35 cellular contexts compared by ENCODE assay signal in the genomic region with DNA sequence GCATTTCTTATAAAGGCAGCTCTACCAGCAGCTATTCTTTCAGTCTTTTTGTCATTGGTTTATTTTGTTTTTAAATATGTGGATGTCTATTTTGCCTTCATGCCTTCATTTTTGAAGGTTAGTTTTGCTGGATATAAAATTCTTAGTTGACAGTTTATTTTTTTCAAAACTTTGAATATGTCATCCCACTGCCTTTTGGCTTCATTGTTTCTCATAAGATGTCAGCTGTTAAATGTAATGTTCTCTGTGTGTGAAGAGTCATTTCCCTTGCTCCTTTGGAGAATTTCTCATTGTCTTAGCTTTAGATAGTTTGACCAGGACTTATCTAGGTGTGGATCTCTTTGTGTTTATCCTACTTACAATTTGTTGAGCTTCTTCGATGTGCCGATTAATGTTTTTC.
"Had no signal": no experiment of that assay in that cellular context is flagged by ENCODE, and none has a peak within 500 bp of the region (broad histone marks: within the 10 kb centered on the region; RNA-seq: fewer than 3 reads in every experiment).

No MANE protein-coding gene starts in this region.

- DNase-seq: activated CD4-positive, alpha-beta T cell treated with anti-CD3 and anti-CD28 coated beads for 48 hours; activated CD4-positive, alpha-beta T cell treated with anti-CD3 and anti-CD28 coated beads, Interleukin-2, amount 50 U/mL, for 48 hours; activated CD8-positive, alpha-beta memory T cell treated with anti-CD3 and anti-CD28 coated beads for 24 hours; activated effector memory CD4-positive, alpha-beta T cell treated with anti-CD3 and anti-CD28 coated beads, Interleukin-2, amount 50 U/mL, for 16 hours; activated naive CD4-positive, alpha-beta T cell treated with anti-CD3 and anti-CD28 coated beads for 36 hours; activated naive CD8-positive, alpha-beta T cell treated with anti-CD3 and anti-CD28 coated beads for 36 hours; cerebellar nuclear complex; colonic mucosa; effector memory CD4-positive, alpha-beta T cell; kidney glomerular epithelial cell; left lung; lower lobe of right lung; mesenchymal stem cell; mucosa of descending colon; nephron progenitor cell; pancreas; retina; sigmoid colon; small intestine; stimulated activated CD4-positive, alpha-beta T cell treated with anti-CD3 and anti-CD28 coated beads, Interleukin-4, amount 100 ng/mL, for 4 hours; stimulated activated CD8-positive, alpha-beta memory T cell treated with anti-CD3 and anti-CD28 coated beads, Interleukin-4, amount 100 ng/mL, for 48 hours; stimulated activated naive CD8-positive, alpha-beta T cell treated with anti-CD3 and anti-CD28 coated beads, Interleukin-15, amount 100 ng/mL, for 72 hours; substantia nigra; T-helper 9 cell; uterus had no signal

- H3K27ac Mint-ChIP-seq: activated naive CD4-positive, alpha-beta T cell treated with anti-CD3 and anti-CD28 coated beads for 36 hours; activated naive CD8-positive, alpha-beta T cell treated with anti-CD3 and anti-CD28 coated beads for 36 hours; activated T-helper 1 cell treated with anti-CD3 and anti-CD28 coated beads, Interleukin-12 subunit alpha, Interleukin-12 subunit beta, Interleukin-2, Interleukin-4 antibody, amounts not matched to agents 30 ng/mL and 10 ng/mL and 1 ng/mL, durations not matched to agents 14 hours and 24 hours and 36 hours; brain; nephron progenitor cell; stimulated activated memory B cell treated with anti-CD40 and anti-IgM and Interleukin-4, amounts not matched to agents 10 μg/mL and 1 μg/mL and 100 μg/mL, for 72 hours; stimulated activated naive CD8-positive, alpha-beta T cell treated with anti-CD3 and anti-CD28 coated beads, Interleukin-15, amount 100 ng/mL, for 72 hours; type B pancreatic cell had no signal

- H3K4me3 Mint-ChIP-seq: activated naive CD4-positive, alpha-beta T cell treated with anti-CD3 and anti-CD28 coated beads for 36 hours; activated naive CD8-positive, alpha-beta T cell treated with anti-CD3 and anti-CD28 coated beads for 36 hours; activated T-helper 1 cell treated with anti-CD3 and anti-CD28 coated beads, Interleukin-12 subunit alpha, Interleukin-12 subunit beta, Interleukin-2, Interleukin-4 antibody, amounts not matched to agents 30 ng/mL and 10 ng/mL and 1 ng/mL, durations not matched to agents 14 hours and 24 hours and 36 hours; brain; nephron progenitor cell; stimulated activated memory B cell treated with anti-CD40 and anti-IgM and Interleukin-4, amounts not matched to agents 10 μg/mL and 1 μg/mL and 100 μg/mL, for 72 hours; stimulated activated naive CD8-positive, alpha-beta T cell treated with anti-CD3 and anti-CD28 coated beads, Interleukin-15, amount 100 ng/mL, for 72 hours; type B pancreatic cell had no signal

- ATAC-seq: activated CD4-positive, CD25-positive, alpha-beta regulatory T cell treated with anti-CD3 and anti-CD28 coated beads, Interleukin-2, amount 50 U/mL, for 24 hours; left lung; lower lobe of right lung; mucosa of descending colon; pancreas; stimulated activated memory B cell treated with anti-CD40 and anti-IgM and Interleukin-4, amounts not matched to agents 10 μg/mL and 1 μg/mL and 100 μg/mL, for 72 hours; stimulated activated naive CD8-positive, alpha-beta T cell treated with anti-CD3 and anti-CD28 coated beads, Interleukin-15, amount 100 ng/mL, for 72 hours had no signal

- H3K4me1 Mint-ChIP-seq: activated naive CD8-positive, alpha-beta T cell treated with anti-CD3 and anti-CD28 coated beads for 36 hours; brain; nephron progenitor cell; stimulated activated memory B cell treated with anti-CD40 and anti-IgM and Interleukin-4, amounts not matched to agents 10 μg/mL and 1 μg/mL and 100 μg/mL, for 72 hours; stimulated activated naive CD8-positive, alpha-beta T cell treated with anti-CD3 and anti-CD28 coated beads, Interleukin-15, amount 100 ng/mL, for 72 hours had no signal

- H3K4me3 ChIP-seq: ascending aorta, cardiac muscle cell, colonic mucosa, left lung, lower lobe of right lung, mucosa of descending colon, pancreas, prostate gland, sigmoid colon, uterus had no signal

- H3K4me1 ChIP-seq: ascending aorta, colonic mucosa, left lung, lower lobe of right lung, pancreas, prostate gland, sigmoid colon, uterus had no signal

- H3K27me3 ChIP-seq: ascending aorta, cardiac muscle cell, colonic mucosa, left lung, neutrophil, pancreas, sigmoid colon, uterus had no signal

- H3K9me3 ChIP-seq: pancreas had no signal

- H3K36me3 ChIP-seq: ascending aorta, cardiac muscle cell, colonic mucosa, left lung, lower lobe of right lung, neutrophil, pancreas, prostate gland, sigmoid colon, uterus had no signal

- H3K27me3 Mint-ChIP-seq: activated naive CD8-positive, alpha-beta T cell treated with anti-CD3 and anti-CD28 coated beads for 36 hours; brain; stimulated activated memory B cell treated with anti-CD40 and anti-IgM and Interleukin-4, amounts not matched to agents 10 μg/mL and 1 μg/mL and 100 μg/mL, for 72 hours; stimulated activated naive CD8-positive, alpha-beta T cell treated with anti-CD3 and anti-CD28 coated beads, Interleukin-15, amount 100 ng/mL, for 72 hours; type B pancreatic cell had no signal

- H3K27ac ChIP-seq: ascending aorta, cardiac muscle cell, colonic mucosa, left lung, lower lobe of right lung, neutrophil, pancreas, prostate gland, sigmoid colon, uterus, VCaP had no signal
